In genomic region chr4:38243385-38244053, GRCh38 we compare ENCODE assay signal across 1 cellular context.
TF ChIP-seq lines count a peak whose summit lies in the region.

No MANE protein-coding gene starts in this region.

TF ChIP-seq in IMR-90, 13 proteins besides CTCF, POLR2A, EP300 and RAD21:
- TF ChIP-seq USF2 (IDR thresholded peaks at IDR 0.05; ENCODE audit: low read depth, low read length) (no peak), FOS (IDR thresholded peaks at IDR 0.05; ENCODE audit: low read depth, low read length) (no peak), MXI1 (IDR thresholded peaks at IDR 0.05; ENCODE audit: borderline replicate concordance, low read depth, low read length) (no peak)
